Comparison of ENCODE assay signal across 1 cellular context in genomic region chr19:1758231-1758577, GRCh38.
TF ChIP-seq lines count a peak whose summit lies in the region.

No MANE protein-coding gene starts in this region.

TF ChIP-seq in HCT116, 20 proteins besides CTCF, POLR2A, EP300 and RAD21:
- no peak for TF ChIP-seq EGR1 (IDR thresholded peaks at IDR 0.05; ENCODE audit: low read depth)
- no peak for TF ChIP-seq TCF7L2 (IDR thresholded peaks at IDR 0.05; ENCODE audit: borderline replicate concordance, extremely low read depth, insufficient read depth, insufficient read length)
- TF ChIP-seq EZH2 (IDR thresholded peaks at IDR 0.05), result no peak
- no peak for TF ChIP-seq ATF3 (IDR thresholded peaks at IDR 0.05)
- TF ChIP-seq ZNF274 (IDR thresholded peaks at IDR 0.05; ENCODE audit: low read depth, low read length), result no peak
- TF ChIP-seq CBX3 (IDR thresholded peaks at IDR 0.05; ENCODE audit: low read depth), result no peak
- TF ChIP-seq MAX (IDR thresholded peaks at IDR 0.05), result no peak
- TF ChIP-seq SIN3A (IDR thresholded peaks at IDR 0.05; ENCODE audit: low read depth), result no peak
- TF ChIP-seq FOSL1 (IDR thresholded peaks at IDR 0.05; ENCODE audit: low read depth), result no peak
- TF ChIP-seq ZFX (IDR thresholded peaks at IDR 0.05), result no peak
- TF ChIP-seq SRF (IDR thresholded peaks at IDR 0.05; ENCODE audit: low read depth), result no peak
- no peak for TF ChIP-seq EZH2phosphoT487 (IDR thresholded peaks at IDR 0.05; ENCODE audit: borderline replicate concordance)
